Comparison of ENCODE assay signal across 16 cellular contexts in genomic region chr11:97860237-97860636, GRCh38.
A peak's percentile ranks its signal among the peaks of the same experiment; 100 is the strongest.
DNase-seq lines count a peak whose midpoint lies in the region; TF ChIP-seq lines count a peak whose summit lies in the region.
"Had no signal": no experiment of that assay in that cellular context is flagged by ENCODE, and none has a peak within 500 bp of the region (broad histone marks: within the 10 kb centered on the region; RNA-seq: fewer than 3 reads in every experiment).

No MANE protein-coding gene starts in this region.

- H3K27me3 ChIP-seq in brain microvascular endothelial cell (replicated peaks) = no peaks in the 10 kb centered on the region
- no peaks in the 10 kb centered on the region for H3K27me3 ChIP-seq in WERI-Rb-1 (ENCODE audit: insufficient read depth, low read depth, severe bottlenecking)

- H3K27ac ChIP-seq in brain microvascular endothelial cell (no peak overlapping the region), WERI-Rb-1 (no peak overlapping the region)
- H3K27ac ChIP-seq: BLaER1 treated with 17β-estradiol and CSF1 and Interleukin-3, amounts not matched to agents 10 nM and 100 nM had no signal

- no peaks in the 10 kb centered on the region for H3K4me1 Mint-ChIP-seq in activated T-helper 1 cell treated with anti-CD3 and anti-CD28 coated beads, Interleukin-12 subunit alpha, Interleukin-12 subunit beta, Interleukin-2, Interleukin-4 antibody, amounts not matched to agents 30 ng/mL and 10 ng/mL and 1 ng/mL, durations not matched to agents 14 hours and 24 hours and 36 hours (ENCODE audit: low read depth)

- H3K4me3 ChIP-seq in brain microvascular endothelial cell (ENCODE audit: low read depth, low read length) (no peak overlapping the region), WERI-Rb-1 (ENCODE audit: low read depth, low read length) (no peak overlapping the region)
- H3K4me3 ChIP-seq: BLaER1 treated with 17β-estradiol and CSF1 and Interleukin-3, amounts not matched to agents 10 nM and 100 nM; GM12878; GM23338 had no signal

- no peaks in the 10 kb centered on the region for H3K36me3 Mint-ChIP-seq in activated T-helper 1 cell treated with anti-CD3 and anti-CD28 coated beads, Interleukin-12 subunit alpha, Interleukin-12 subunit beta, Interleukin-2, Interleukin-4 antibody, amounts not matched to agents 30 ng/mL and 10 ng/mL and 1 ng/mL, durations not matched to agents 14 hours and 24 hours and 36 hours (ENCODE audit: low read depth)

- in situ Hi-C loops in brain microvascular endothelial cell (cut with HindIII; ENCODE audit: low pct_ligation_motif_present, low sequenced_read_pairs) = no loop called here

- intact Hi-C loops in activated T-helper 1 cell treated with anti-CD3 and anti-CD28 coated beads, Interleukin-12 subunit alpha, Interleukin-12 subunit beta, Interleukin-2, Interleukin-4 antibody, amounts not matched to agents 30 ng/mL and 10 ng/mL and 1 ng/mL, durations not matched to agents 14 hours and 24 hours and 36 hours (cut with micrococcal nuclease) = no loop called here

- no peak overlapping the region for H3K27ac Mint-ChIP-seq in activated T-helper 1 cell treated with anti-CD3 and anti-CD28 coated beads, Interleukin-12 subunit alpha, Interleukin-12 subunit beta, Interleukin-2, Interleukin-4 antibody, amounts not matched to agents 30 ng/mL and 10 ng/mL and 1 ng/mL, durations not matched to agents 14 hours and 24 hours and 36 hours
- H3K27ac Mint-ChIP-seq: CD4-positive, alpha-beta T cell; GM23338 had no signal

- no peaks in the 10 kb centered on the region for H3K36me3 ChIP-seq in brain microvascular endothelial cell (replicated peaks)
- H3K36me3 ChIP-seq in WERI-Rb-1 = no peaks in the 10 kb centered on the region
- H3K36me3 ChIP-seq: BLaER1 treated with 17β-estradiol and CSF1 and Interleukin-3, amounts not matched to agents 10 nM and 100 nM had no signal

- no peaks in the 10 kb centered on the region for H3K27me3 Mint-ChIP-seq in activated T-helper 1 cell treated with anti-CD3 and anti-CD28 coated beads, Interleukin-12 subunit alpha, Interleukin-12 subunit beta, Interleukin-2, Interleukin-4 antibody, amounts not matched to agents 30 ng/mL and 10 ng/mL and 1 ng/mL, durations not matched to agents 14 hours and 24 hours and 36 hours (ENCODE audit: insufficient read depth)
- H3K27me3 Mint-ChIP-seq: CD4-positive, alpha-beta T cell had no signal

- H3K9me3 ChIP-seq in WERI-Rb-1 (ENCODE audit: severe bottlenecking) = no peaks in the 10 kb centered on the region

- H3K9me3 Mint-ChIP-seq in activated T-helper 1 cell treated with anti-CD3 and anti-CD28 coated beads, Interleukin-12 subunit alpha, Interleukin-12 subunit beta, Interleukin-2, Interleukin-4 antibody, amounts not matched to agents 30 ng/mL and 10 ng/mL and 1 ng/mL, durations not matched to agents 14 hours and 24 hours and 36 hours = peaks cover 6% of the 10 kb centered on the region

- TF ChIP-seq CTCF in brain microvascular endothelial cell (IDR thresholded peaks at IDR 0.05; ENCODE audit: low read depth, low read length, missing control alignments) = no peak
- no peak for TF ChIP-seq CTCF in WERI-Rb-1 (IDR thresholded peaks at IDR 0.05; ENCODE audit: low read depth, low read length)

- no peak overlapping the region for H3K4me3 Mint-ChIP-seq in activated T-helper 1 cell treated with anti-CD3 and anti-CD28 coated beads, Interleukin-12 subunit alpha, Interleukin-12 subunit beta, Interleukin-2, Interleukin-4 antibody, amounts not matched to agents 30 ng/mL and 10 ng/mL and 1 ng/mL, durations not matched to agents 14 hours and 24 hours and 36 hours
- H3K4me3 Mint-ChIP-seq: CD4-positive, alpha-beta T cell; GM23338 had no signal

- DNase-seq in HT1080 (ENCODE audit: low read depth) = peak; percentile 10
- DNase-seq in NCI-H69 (lab: John Stamatoyannopoulos, UW) = peak; percentile 32
- peak; percentile 9 for DNase-seq in brain microvascular endothelial cell
- DNase-seq in iris pigment epithelial cell (ENCODE audit: low read depth) = peak; percentile 11
- no peak for DNase-seq in WERI-Rb-1
- DNase-seq in activated T-cell treated with anti-CD3 and anti-CD28 coated beads, Interleukin-2, amount 50 U/mL, for 48 hours = no peak
- DNase-seq in activated T-helper 1 cell treated with anti-CD3 and anti-CD28 coated beads, Interleukin-12 subunit alpha, Interleukin-12 subunit beta, Interleukin-2, Interleukin-4 antibody, amounts not matched to agents 30 ng/mL and 10 ng/mL and 1 ng/mL, durations not matched to agents 14 hours and 24 hours and 36 hours (ENCODE audit: low spot score) = no peak
- no peak for DNase-seq in CD1c-positive myeloid dendritic cell (ENCODE audit: extremely low spot score)
- DNase-seq: ACHN; Calu3; CD4-positive, alpha-beta T cell; DMS 273 treated with DMSO at 0.1 percent for 48 hours; H7 had no signal

Comparison
In these comparisons a context has a peak if more than half of its experiments do, and no peak if none do; other contexts are left out.
1. DNase-seq: peak in HT1080 (single experiment), NCI-H69 (single experiment), brain microvascular endothelial cell (single experiment) and iris pigment epithelial cell (single experiment); none in WERI-Rb-1 (single experiment), activated T-cell treated with anti-CD3 and anti-CD28 coated beads, Interleukin-2, amount 50 U/mL, for 48 hours (0 of 2), activated T-helper 1 cell treated with anti-CD3 and anti-CD28 coated beads, Interleukin-12 subunit alpha, Interleukin-12 subunit beta, Interleukin-2, Interleukin-4 antibody, amounts not matched to agents 30 ng/mL and 10 ng/mL and 1 ng/mL, durations not matched to agents 14 hours and 24 hours and 36 hours (single experiment) and CD1c-positive myeloid dendritic cell (single experiment).